Comparison of ENCODE assay signal across 10 cellular contexts in the genomic region with DNA sequence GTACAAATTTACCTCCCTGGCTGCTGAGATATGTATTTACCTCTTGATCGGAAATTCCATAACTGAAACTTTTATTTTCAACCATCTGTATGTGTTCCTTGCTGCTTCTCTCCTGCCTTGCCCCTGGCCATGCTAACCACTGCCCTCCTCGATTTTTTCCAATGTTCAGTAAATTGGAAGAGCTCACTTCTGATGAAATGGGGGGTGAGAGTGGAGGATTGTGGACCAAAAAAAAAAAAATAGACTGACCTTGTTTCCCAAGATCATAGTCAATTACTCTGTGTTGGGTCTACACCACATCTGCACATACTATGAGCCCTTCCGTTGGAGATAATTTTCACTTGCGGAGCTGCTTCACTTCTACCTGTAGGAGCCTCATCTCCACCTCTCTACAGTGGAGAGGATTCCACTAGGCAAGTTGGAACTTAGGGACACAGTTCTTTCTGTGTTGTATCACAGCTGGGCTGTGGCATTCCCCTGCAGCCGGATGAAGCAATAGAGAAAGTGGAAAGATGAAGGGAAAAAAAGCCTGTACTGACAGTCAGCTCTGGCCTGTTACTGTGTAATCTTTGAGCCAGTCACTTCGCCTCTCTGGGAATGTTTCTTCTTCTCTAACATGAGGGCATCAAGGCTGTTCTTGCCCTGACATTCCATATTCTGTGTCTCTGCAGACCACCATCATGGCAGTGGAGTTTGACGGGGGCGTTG. TPM values are rescaled to one million over a fixed set of nuclear protein-coding genes. Genes with fewer than 3 reads are reported as not detected.
DNase-seq lines count a peak whose midpoint lies in the region; ATAC-seq, FAIRE-seq and TF ChIP-seq lines count a peak whose summit lies in the region.
"Had no signal": no experiment of that assay in that cellular context is flagged by ENCODE, and none has a peak within 500 bp of the region (broad histone marks: within the 10 kb centered on the region; RNA-seq: fewer than 3 reads in every experiment).

No MANE protein-coding gene starts in this region.

- peak; percentile 50 for FAIRE-seq in GM18507 (lab: Jason Lieb, UNC)
- no peak for FAIRE-seq in GM12878 (lab: Jason Lieb, UNC)

- H4K20me1 ChIP-seq in GM12878 (ENCODE audit: control insufficient read depth, insufficient read depth): no peaks in the 10 kb centered on the region

- ATAC-seq in GM12878 (no peak), GM18867 (IDR thresholded peaks at IDR 0.05; ENCODE audit: unreplicated experiment) (no peak)

- peaks cover 29% of the 10 kb centered on the region for H3K4me1 ChIP-seq in GM12878 (ENCODE audit: control insufficient read depth, insufficient read depth, low read length)

- H3K27ac Mint-ChIP-seq in CD14-positive monocyte: peak overlapping the region in 6 of 7 donors; percentile 59 to 99 (median 98)
- H3K27ac Mint-ChIP-seq in nephron: no peak overlapping the region

- 13% methylated on average over 8 of the region's 8 CpGs for WGBS in GM12878 (ENCODE audit: insufficient coverage, insufficient replicate concordance, low lambda C conversion rate, missing lambda C conversion rate)

- peaks cover 54% of the 10 kb centered on the region for H3K4me1 Mint-ChIP-seq in CD14-positive monocyte
- peaks cover 15% of the 10 kb centered on the region for H3K4me1 Mint-ChIP-seq in nephron

- BruUV-seq in GM12878 (replicated peaks; lab: Mats Ljungman, UMichigan): no TSS peak

- H3K27me3 ChIP-seq in GM12878 (replicated peaks in 1 of 2; ENCODE audit: control insufficient read depth in 2 of 2, insufficient read depth in 2 of 2, low read length in 1 of 2): no peaks in the 10 kb centered on the region

- TF ChIP-seq RAD21 in GM12878 (IDR thresholded peaks at IDR 0.05; ENCODE audit: insufficient read depth, low read depth, low read length): no peak

- in situ Hi-C loops in GM12878 (cut with MboI): no loop called here

- TF ChIP-seq POLR2A in GM12878 (IDR thresholded peaks at IDR 0.05; ENCODE audit: low read depth, low read length): no peak

- peak overlapping the region; percentile 99 for H3K9ac ChIP-seq in GM12878 (ENCODE audit: control insufficient read depth, insufficient read depth, low read length)

- no peaks in the 10 kb centered on the region for H3K9me3 ChIP-seq in GM12878 (replicated peaks; ENCODE audit: control insufficient read depth, insufficient read depth, low read length)

- SMC1A ChIA-PET in GM12878 (lab: Charles Lee; ENCODE audit: uncharacterized antibody, unreplicated experiment): interaction anchor here (0.7 to 7.5 kb wide), 14 partner anchors 9 to 417 kb away, joined by 3 to 131 read pairs (median 4); a partner anchor contains a TSS

- peaks cover 69% of the 10 kb centered on the region for H3K79me2 ChIP-seq in GM12878 (ENCODE audit: control insufficient read depth, insufficient read depth, low read length)

- CTCF ChIA-PET in GM12878 (lab: Yijun Ruan, JAX): interaction anchor here (0.8 to 8.0 kb wide), 21 partner anchors 8 to 441 kb away, joined by 3 to 299 read pairs (median 5); a partner anchor contains a TSS
- CTCF ChIA-PET in RWPE1 (lab: Yijun Ruan, JAX): interaction anchor here (0.5 to 3.5 kb wide), 10 partner anchors 10 to 1652 kb away, joined by 3 to 55 read pairs (median 3); a partner anchor contains a TSS

- peaks cover 4 to 21% of the 10 kb centered on the region in 2 experiments for H3K36me3 ChIP-seq in GM12878 (ENCODE audit: control insufficient read depth in 2 of 2, insufficient read depth in 2 of 2, low read length in 1 of 2)

- H3K4me3 ChIP-seq in GM12878: peak overlapping the region; percentile 88

- intact Hi-C loops in CD14-positive monocyte (cut with micrococcal nuclease): loop anchor here in 1 of 2 donors (2.0 kb wide), 1 partner anchor 15 kb away; no protein-coding TSS in a partner anchor
- intact Hi-C loops in GM12878 (cut with micrococcal nuclease; ENCODE audit: unreplicated experiment): loop anchor here (10.0 kb wide), 1 partner anchor 251 kb away; no protein-coding TSS in a partner anchor
- intact Hi-C loops in posterior vena cava (cut with DNase I): no loop called here

- TF ChIP-seq CTCF in CD14-positive monocyte (IDR thresholded peaks at IDR 0.05) (no peak), GM12878 (IDR thresholded peaks at IDR 0.05 in 2 of 3, conservative IDR thresholded peaks at IDR 0.05 in 1 of 3; ENCODE audit: control insufficient read depth in 2 of 3, extremely low read depth in 1 of 3, insufficient read depth in 1 of 3, low read depth in 3 of 3, low read length in 3 of 3) (no peak), nephron (IDR thresholded peaks at IDR 0.05; ENCODE audit: unreplicated experiment in 3 of 3) (no peak), RWPE1 (conservative IDR thresholded peaks at IDR 0.05; ENCODE audit: low read depth) (no peak)

- POLR2A ChIA-PET in GM12878 (lab: Charles Lee) (interaction anchor here (0.6 to 8.1 kb wide), 18 partner anchors 10 to 489 kb away, joined by 3 to 357 read pairs (median 4); a partner anchor contains a TSS), RWPE1 (lab: Yijun Ruan, JAX; ENCODE audit: low non-redundant PET) (interaction anchor here (1.1 kb wide), 1 partner anchor 17 kb away, joined by 4 read pairs; a partner anchor contains a TSS)

- DNase-seq in CD14-positive monocyte (ENCODE audit: low spot score) (no peak), GM18507 (ENCODE audit: extremely low spot score, insufficient read length, low read depth) (no peak), GM12878 (ENCODE audit: low read depth, low spot score) (no peak), RWPE1 (ENCODE audit: low spot score) (no peak), posterior vena cava (ENCODE audit: low spot score) (no peak), T1000 (lab: John Stamatoyannopoulos, UW) (no peak)
- DNase-seq: COR-L47, NCI-H510A treated with DMSO at 0.1 percent for 48 hours had no signal

- H3K4me2 ChIP-seq in GM12878 (ENCODE audit: control insufficient read depth, insufficient read depth): peak overlapping the region; percentile 92

- peaks cover 57 to 64% of the 10 kb centered on the region in 2 donors for H3K36me3 Mint-ChIP-seq in CD14-positive monocyte
- H3K36me3 Mint-ChIP-seq in nephron (ENCODE audit: low read depth): no peaks in the 10 kb centered on the region

- peaks cover 0 to 6% (median 0%) of the 10 kb centered on the region in 7 donors for H3K9me3 Mint-ChIP-seq in CD14-positive monocyte
- no peaks in the 10 kb centered on the region for H3K9me3 Mint-ChIP-seq in nephron

- H3K27me3 Mint-ChIP-seq in CD14-positive monocyte (ENCODE audit: low read depth in 3 of 3) (peaks cover 0 to 5% (median 1%) of the 10 kb centered on the region in 3 donors), nephron (ENCODE audit: low read depth) (peaks cover 93% of the 10 kb centered on the region)

- TF ChIP-seq EP300 in GM12878 (IDR thresholded peaks at IDR 0.05; ENCODE audit: borderline replicate concordance in 1 of 2, control insufficient read depth in 1 of 2, low read depth in 2 of 2, low read length in 2 of 2): no peak

- peak overlapping the region in 1 of 2 donors; percentile 99 for H3K4me3 Mint-ChIP-seq in CD14-positive monocyte
- H3K4me3 Mint-ChIP-seq in nephron: peak overlapping the region; percentile 56 to 99 (median 73)

- H3K27ac ChIP-seq in GM12878 (ENCODE audit: control insufficient read depth, insufficient read depth) (peak overlapping the region; percentile 100), RWPE1 (no peak overlapping the region)

- RAD21 ChIA-PET in GM12878 (lab: Charles Lee; ENCODE audit: unreplicated experiment): interaction anchor here (0.7 to 7.7 kb wide), 14 partner anchors 9 to 423 kb away, joined by 3 to 269 read pairs (median 4); a partner anchor contains a TSS

- H2AFZ ChIP-seq in GM12878 (ENCODE audit: control insufficient read depth, low read depth, low read length): no peak overlapping the region

RNA-seq across cellular contexts. Expression of a gene that starts 1.6 kb away (rescaled TPM):
- polyA plus RNA-seq in CD14-positive monocyte (100 to 1,000 TPM; 350 to 405 TPM), GM12878 (2011; rRNA removed) (253 and 359 TPM in 2 replicates), GM12878 (2014; fragmentation: Illumina TruSeq; extraction: Trizol) (86.8 and 181 TPM in 2 replicates), GM12878 (2014; fragmentation: Nextera tagmentation; extraction: Ambion mirVana) (100 to 1,000 TPM; 202 to 299 TPM), GM12878 (2014; rRNA removed) (341 and 375 TPM in 2 replicates), GM12878 (2016; fragmentation: Nextera tagmentation; extraction: Ambion mirVana) (100 to 1,000 TPM; 483 to 517 TPM)
- total RNA-seq in GM12878 (2013; cell fraction: nucleolus; rRNA removed): 21.6 and 24.8 TPM in 2 replicates
- total RNA-seq in GM12878 (2014; rRNA removed) (251 and 255 TPM in 2 replicates), GM12878 (2014; rRNA removed; fragmentation: Illumina TruSeq; extraction: Trizol) (167 and 171 TPM in 2 replicates), GM12878 (2021) (237 and 271 TPM in 2 replicates), posterior vena cava (10 to 100 TPM; 23.9 to 25.6 TPM)
- polyA plus RNA-seq in GM12878 (2011; ENCODE audit: low read depth): 109 TPM
- polyA plus RNA-seq in GM12878 (2011; cell fraction: cytosol; rRNA removed): 446 and 599 TPM in 2 replicates
- polyA plus RNA-seq in GM12878 (2011; cell fraction: nucleus; rRNA removed): 215 and 228 TPM in 2 replicates
- 183 and 244 TPM in 2 replicates for polyA plus RNA-seq in GM12878 (2012)
- polyA minus RNA-seq in GM12878 (2011; rRNA and poly(A)+ RNA removed): 185 and 260 TPM in 2 replicates
- 78.0 and 81.2 TPM in 2 replicates for polyA minus RNA-seq in GM12878 (2011; cell fraction: cytosol; rRNA and poly(A)+ RNA removed)
- 34.8 and 51.7 TPM in 2 replicates for polyA minus RNA-seq in GM12878 (2011; cell fraction: nucleus; rRNA and poly(A)+ RNA removed)

RNA-seq across cellular contexts. Expression of a gene that starts 2.1 kb away (rescaled TPM):
- polyA plus RNA-seq in CD14-positive monocyte: 100 to 1,000 TPM; 204 to 221 TPM
- 96.1 and 104 TPM in 2 replicates for total RNA-seq in GM12878 (2013; cell fraction: nucleolus; rRNA removed)
- 179 and 183 TPM in 2 replicates for total RNA-seq in GM12878 (2014; rRNA removed)
- 103 and 108 TPM in 2 replicates for total RNA-seq in GM12878 (2014; rRNA removed; fragmentation: Illumina TruSeq; extraction: Trizol)
- 177 and 194 TPM in 2 replicates for total RNA-seq in GM12878 (2021)
- 87.7 TPM for polyA plus RNA-seq in GM12878 (2011; ENCODE audit: low read depth)
- polyA plus RNA-seq in GM12878 (2011; rRNA removed): 136 and 198 TPM in 2 replicates
- 194 and 208 TPM in 2 replicates for polyA plus RNA-seq in GM12878 (2011; cell fraction: cytosol; rRNA removed)
- polyA plus RNA-seq in GM12878 (2011; cell fraction: nucleus; rRNA removed): 238 and 367 TPM in 2 replicates
- polyA plus RNA-seq in GM12878 (2012): 170 and 179 TPM in 2 replicates
- polyA plus RNA-seq in GM12878 (2014; fragmentation: Illumina TruSeq; extraction: Trizol): 107 and 126 TPM in 2 replicates
- polyA plus RNA-seq in GM12878 (2014; fragmentation: Nextera tagmentation; extraction: Ambion mirVana): 10 to 100 TPM; 33.4 to 60.0 TPM
- polyA plus RNA-seq in GM12878 (2014; rRNA removed): 160 and 161 TPM in 2 replicates
- polyA plus RNA-seq in GM12878 (2016; fragmentation: Nextera tagmentation; extraction: Ambion mirVana): 100 to 1,000 TPM; 230 to 249 TPM
- 154 and 194 TPM in 2 replicates for polyA minus RNA-seq in GM12878 (2011; rRNA and poly(A)+ RNA removed)
- 60.6 and 63.3 TPM in 2 replicates for polyA minus RNA-seq in GM12878 (2011; cell fraction: cytosol; rRNA and poly(A)+ RNA removed)
- polyA minus RNA-seq in GM12878 (2011; cell fraction: nucleus; rRNA and poly(A)+ RNA removed): 62.0 and 67.4 TPM in 2 replicates
- total RNA-seq in posterior vena cava: 10 to 100 TPM; 30.2 to 47.3 TPM

RNA-seq across cellular contexts. Expression of a gene that starts 11.8 kb away (rescaled TPM):
- polyA plus RNA-seq in CD14-positive monocyte (100 to 1,000 TPM; 487 to 534 TPM), GM12878 (2011; rRNA removed) (321 and 384 TPM in 2 replicates), GM12878 (2014; fragmentation: Illumina TruSeq; extraction: Trizol) (272 and 304 TPM in 2 replicates), GM12878 (2014; fragmentation: Nextera tagmentation; extraction: Ambion mirVana) (100 to 1,000 TPM; 353 to 557 TPM), GM12878 (2014; rRNA removed) (374 and 411 TPM in 2 replicates), GM12878 (2016; fragmentation: Nextera tagmentation; extraction: Ambion mirVana) (100 to 1,000 TPM; 495 to 538 TPM)
- total RNA-seq in GM12878 (2013; cell fraction: nucleolus; rRNA removed): 49.6 and 50.1 TPM in 2 replicates
- total RNA-seq in GM12878 (2014; rRNA removed) (386 and 388 TPM in 2 replicates), GM12878 (2014; rRNA removed; fragmentation: Illumina TruSeq; extraction: Trizol) (311 and 327 TPM in 2 replicates), GM12878 (2021) (366 TPM in 2 replicates), posterior vena cava (10 to 100 TPM; 37.7 to 42.8 TPM)
- 129 TPM for polyA plus RNA-seq in GM12878 (2011; ENCODE audit: low read depth)
- polyA plus RNA-seq in GM12878 (2011; cell fraction: cytosol; rRNA removed): 482 and 548 TPM in 2 replicates
- 310 and 330 TPM in 2 replicates for polyA plus RNA-seq in GM12878 (2011; cell fraction: nucleus; rRNA removed)
- polyA plus RNA-seq in GM12878 (2012): 201 TPM in 2 replicates
- polyA minus RNA-seq in GM12878 (2011; rRNA and poly(A)+ RNA removed): 253 and 255 TPM in 2 replicates
- polyA minus RNA-seq in GM12878 (2011; cell fraction: cytosol; rRNA and poly(A)+ RNA removed): 49.0 and 55.5 TPM in 2 replicates
- 48.2 and 65.3 TPM in 2 replicates for polyA minus RNA-seq in GM12878 (2011; cell fraction: nucleus; rRNA and poly(A)+ RNA removed)

RNA-seq across cellular contexts. Expression of a gene that starts 17.1 kb away (rescaled TPM):
- polyA plus RNA-seq in CD14-positive monocyte (10 to 100 TPM; 12.6 to 25.9 TPM), GM12878 (2011; rRNA removed) (25.5 and 38.8 TPM in 2 replicates), GM12878 (2014; fragmentation: Illumina TruSeq; extraction: Trizol) (45.7 and 47.7 TPM in 2 replicates), GM12878 (2014; fragmentation: Nextera tagmentation; extraction: Ambion mirVana) (1 to 10 TPM; 5.3 to 6.7 TPM), GM12878 (2014; rRNA removed) (49.6 and 71.6 TPM in 2 replicates), GM12878 (2016; fragmentation: Nextera tagmentation; extraction: Ambion mirVana) (1 to 10 TPM; 8.3 to 9.0 TPM)
- 57.5 and 70.6 TPM in 2 replicates for total RNA-seq in GM12878 (2013; cell fraction: nucleolus; rRNA removed)
- total RNA-seq in GM12878 (2014; rRNA removed) (58.1 and 60.3 TPM in 2 replicates), GM12878 (2014; rRNA removed; fragmentation: Illumina TruSeq; extraction: Trizol) (31.9 and 37.2 TPM in 2 replicates), GM12878 (2021) (77.2 and 87.3 TPM in 2 replicates), posterior vena cava (10 to 100 TPM; 23.3 to 27.4 TPM)
- 17.3 TPM for polyA plus RNA-seq in GM12878 (2011; ENCODE audit: low read depth)
- 34.8 and 37.7 TPM in 2 replicates for polyA plus RNA-seq in GM12878 (2011; cell fraction: cytosol; rRNA removed)
- 129 and 147 TPM in 2 replicates for polyA plus RNA-seq in GM12878 (2011; cell fraction: nucleus; rRNA removed)
- 31.6 and 38.9 TPM in 2 replicates for polyA plus RNA-seq in GM12878 (2012)
- 36.8 and 38.2 TPM in 2 replicates for polyA minus RNA-seq in GM12878 (2011; rRNA and poly(A)+ RNA removed)
- 9.1 and 12.2 TPM in 2 replicates for polyA minus RNA-seq in GM12878 (2011; cell fraction: cytosol; rRNA and poly(A)+ RNA removed)
- 32.5 and 50.3 TPM in 2 replicates for polyA minus RNA-seq in GM12878 (2011; cell fraction: nucleus; rRNA and poly(A)+ RNA removed)

RNA-seq across cellular contexts. Expression of a gene that starts 38.8 kb away (rescaled TPM):
- polyA plus RNA-seq in CD14-positive monocyte (under 1 TPM; 0.25 to 0.64 TPM), GM12878 (2011; rRNA removed) (32.7 and 41.1 TPM in 2 replicates), GM12878 (2014; fragmentation: Illumina TruSeq; extraction: Trizol) (47.8 and 63.6 TPM in 2 replicates), GM12878 (2014; fragmentation: Nextera tagmentation; extraction: Ambion mirVana) (10 to 100 TPM; 75.6 to 79.1 TPM), GM12878 (2014; rRNA removed) (30.6 and 35.5 TPM in 2 replicates), GM12878 (2016; fragmentation: Nextera tagmentation; extraction: Ambion mirVana) (10 to 100 TPM; 27.4 to 29.6 TPM)
- 13.7 and 16.5 TPM in 2 replicates for total RNA-seq in GM12878 (2013; cell fraction: nucleolus; rRNA removed)
- total RNA-seq in GM12878 (2014; rRNA removed) (38.4 and 43.5 TPM in 2 replicates), GM12878 (2014; rRNA removed; fragmentation: Illumina TruSeq; extraction: Trizol) (33.3 and 38.1 TPM in 2 replicates), GM12878 (2021) (30.3 and 31.5 TPM in 2 replicates), posterior vena cava (under 1 TPM; 0.19 to 0.69 TPM)
- polyA plus RNA-seq in GM12878 (2011; ENCODE audit: low read depth): 62.1 TPM
- 25.8 and 29.7 TPM in 2 replicates for polyA plus RNA-seq in GM12878 (2011; cell fraction: cytosol; rRNA removed)
- 55.6 and 69.1 TPM in 2 replicates for polyA plus RNA-seq in GM12878 (2011; cell fraction: nucleus; rRNA removed)
- polyA plus RNA-seq in GM12878 (2012): 50.2 and 60.2 TPM in 2 replicates
- polyA minus RNA-seq in GM12878 (2011; rRNA and poly(A)+ RNA removed): 13.2 and 15.1 TPM in 2 replicates
- polyA minus RNA-seq in GM12878 (2011; cell fraction: cytosol; rRNA and poly(A)+ RNA removed): 1.5 and 3.5 TPM in 2 replicates
- polyA minus RNA-seq in GM12878 (2011; cell fraction: nucleus; rRNA and poly(A)+ RNA removed): 8.5 and 10.1 TPM in 2 replicates

Comparison
In these comparisons a context has a peak if more than half of its experiments do, and no peak if none do; other contexts are left out.
1. H3K27ac Mint-ChIP-seq: peak in CD14-positive monocyte (6 of 7); none in nephron (0 of 3).